ENCODE assay signal across 8 cellular contexts in the genomic region with DNA sequence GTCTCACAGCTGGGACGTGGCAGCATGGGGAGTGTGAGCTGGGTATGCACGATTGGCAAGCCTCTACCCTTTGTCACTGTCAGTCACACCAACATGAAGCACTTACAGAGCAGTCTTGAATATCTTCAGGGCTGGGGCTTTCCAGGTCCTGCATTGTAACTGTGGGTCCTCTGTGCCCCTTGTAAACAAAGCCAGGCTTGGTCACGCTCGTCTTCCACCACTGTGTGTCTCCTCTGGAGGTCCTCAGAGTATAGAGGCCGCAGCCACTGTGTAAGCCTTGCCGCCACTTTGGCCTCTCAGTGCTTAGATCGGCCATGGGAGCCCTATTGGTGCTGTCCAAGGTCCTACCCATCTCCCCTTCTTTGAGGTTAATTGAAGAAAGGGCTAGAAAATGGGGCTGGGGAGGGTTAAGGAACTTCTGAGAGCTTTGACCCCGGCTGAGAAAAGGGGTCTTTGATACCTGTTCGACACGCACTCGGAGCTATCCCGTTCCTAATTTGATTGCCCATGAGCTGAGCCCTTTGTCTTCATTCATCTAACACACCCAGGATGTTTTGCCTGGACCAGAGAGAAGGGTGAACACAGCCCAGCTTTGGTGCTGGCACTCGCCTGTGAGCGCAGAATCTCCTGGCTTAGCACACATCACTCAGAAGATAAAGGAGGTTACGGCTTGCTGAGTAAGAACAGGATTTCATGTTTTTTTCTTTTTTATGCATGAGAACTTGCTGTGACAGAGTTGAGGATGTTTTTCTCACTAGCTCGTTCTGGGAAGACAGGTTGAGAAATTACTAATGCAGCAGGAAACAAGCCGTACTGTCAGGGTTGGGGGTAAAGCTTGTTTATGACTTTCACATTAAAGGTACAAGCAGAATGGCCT.
A peak's percentile ranks its signal among the peaks of the same experiment; 100 is the strongest.
DNase-seq lines count a peak whose midpoint lies in the region; ATAC-seq, FAIRE-seq and TF ChIP-seq lines count a peak whose summit lies in the region.

No MANE protein-coding gene starts in this region.

- TF ChIP-seq RAD21 in K562 (CRISPR knock-in tag; conservative IDR thresholded peaks at IDR 0.05 in 1 of 2, IDR thresholded peaks at IDR 0.05 in 1 of 2): no peak

- H3K27ac ChIP-seq in K562 (ENCODE audit: extremely low read depth, low read depth, low read length): no peak overlapping the region
- H3K27ac ChIP-seq in psoas muscle: no peak overlapping the region
- H3K27ac ChIP-seq in ovary: no peak overlapping the region
- no peak overlapping the region for H3K27ac ChIP-seq in colonic mucosa

- TF ChIP-seq POLR2A in K562 (conservative IDR thresholded peaks at IDR 0.05): no peak
- TF ChIP-seq POLR2A in ovary (IDR thresholded peaks at IDR 0.05): no peak

- DNase-seq in EH (ENCODE audit: low read depth): peak; percentile 25
- DNase-seq in GM20000 (ENCODE audit: low spot score): peak; percentile 67
- peak; percentile 16 to 34 (median 34) for DNase-seq in K562 (ENCODE audit: extremely low read depth in 1 of 4, low spot score in 3 of 4)
- no peak for DNase-seq in psoas muscle
- no peak for DNase-seq in ovary
- DNase-seq in colonic mucosa: no peak
- no peak for DNase-seq in immature natural killer cell

- in situ Hi-C loops in K562 (cut with MboI): no loop called here

- H3K36me3 Mint-ChIP-seq in immature natural killer cell: no peaks in the 10 kb centered on the region

- whole genome bisulfite sequencing in K562 (ENCODE audit: insufficient coverage, low coverage, missing lambda C conversion rate): 17% methylated on average over 17 of the region's 17 CpGs
- 70 to 71% (median 71%) methylated on average over 17 of the region's 17 CpGs for WGBS in psoas muscle, 3 donors
- WGBS in ovary, 3 donors: 75 to 77% (median 76%) methylated on average over 17 of the region's 17 CpGs

- TF ChIP-seq CTCF in GM20000 (IDR thresholded peaks at IDR 0.05; ENCODE audit: extremely low read depth, missing control alignments) (no peak), K562 (IDR thresholded peaks at IDR 0.05 in 2 of 3, conservative IDR thresholded peaks at IDR 0.05 in 1 of 3; ENCODE audit: insufficient read depth in 2 of 3, low read depth in 1 of 3, low read length in 3 of 3) (no peak), psoas muscle (IDR thresholded peaks at IDR 0.05) (no peak), ovary (IDR thresholded peaks at IDR 0.05) (no peak), colonic mucosa (IDR thresholded peaks at IDR 0.05) (no peak)

- ATAC-seq in HG03442 (IDR thresholded peaks at IDR 0.05; ENCODE audit: unreplicated experiment) (peak; percentile 64), K562 (peak; percentile 53; the same call in 2 of the 3 replicates), psoas muscle (no peak)

- no peak for FAIRE-seq in K562 (lab: Jason Lieb, UNC)

- peaks cover 75 to 80% of the 10 kb centered on the region in 2 donors for H3K4me1 Mint-ChIP-seq in immature natural killer cell

- no TSS peak for BruUV-seq in K562 (replicated peaks; lab: Mats Ljungman, UMichigan)

- H3K9me3 Mint-ChIP-seq in immature natural killer cell: no peaks in the 10 kb centered on the region

- H3K4me3 Mint-ChIP-seq in immature natural killer cell: peak overlapping the region in 1 of 5 donors; percentile 30

- H3K27ac Mint-ChIP-seq in immature natural killer cell: peak overlapping the region in 2 of 6 donors; percentile 31 to 53

- no peak overlapping the region for H3K9ac ChIP-seq in K562 (ENCODE audit: insufficient read depth in 1 of 2, low read depth in 2 of 2, low read length in 2 of 2)
- H3K9ac ChIP-seq in colonic mucosa (ENCODE audit: low read depth in 2 of 2, low read length in 2 of 2): no peak overlapping the region

- peaks cover 27% of the 10 kb centered on the region; the same call in 1 of the 2 replicates for H4K20me1 ChIP-seq in K562 (replicated peaks; ENCODE audit: control insufficient read depth, insufficient read depth, low read length)

- peaks cover 0 to 7% (median 4%) of the 10 kb centered on the region in 3 donors for H3K27me3 Mint-ChIP-seq in immature natural killer cell (ENCODE audit: low read depth in 3 of 3)

- H3K9me3 ChIP-seq in K562 (replicated peaks; ENCODE audit: control insufficient read depth, insufficient read depth, low read depth, low read length): no peaks in the 10 kb centered on the region
- no peaks in the 10 kb centered on the region for H3K9me3 ChIP-seq in psoas muscle
- no peaks in the 10 kb centered on the region for H3K9me3 ChIP-seq in ovary
- H3K9me3 ChIP-seq in colonic mucosa: no peaks in the 10 kb centered on the region

- H3K9me1 ChIP-seq in K562 (ENCODE audit: control insufficient read depth, insufficient read depth, low read length): peaks cover 3% of the 10 kb centered on the region

- H3K27me3 ChIP-seq in K562 (ENCODE audit: control insufficient read depth in 2 of 2, insufficient read depth in 2 of 2, low read length in 2 of 2) (peaks cover 14 to 45% of the 10 kb centered on the region in 2 experiments; a peak in 3 of 5 replicates), psoas muscle (ENCODE audit: insufficient read depth in 3 of 3, low read length in 2 of 3) (no peaks in the 10 kb centered on the region), ovary (no peaks in the 10 kb centered on the region), colonic mucosa (no peaks in the 10 kb centered on the region)

- no peaks in the 10 kb centered on the region for H3K36me3 ChIP-seq in K562 (ENCODE audit: control insufficient read depth, insufficient read depth, low read length)
- H3K36me3 ChIP-seq in psoas muscle (ENCODE audit: insufficient read depth in 1 of 2, low read depth in 1 of 2): no peaks in the 10 kb centered on the region
- no peaks in the 10 kb centered on the region for H3K36me3 ChIP-seq in ovary
- H3K36me3 ChIP-seq in colonic mucosa: no peaks in the 10 kb centered on the region

- POLR2A ChIA-PET in K562 (lab: Yijun Ruan, JAX): interaction anchor here (0.7 to 2.2 kb wide), 2 partner anchors 17 to 65 kb away, joined by 3 to 7 read pairs; no protein-coding TSS in a partner anchor

- no peak overlapping the region for H3K4me2 ChIP-seq in K562 (ENCODE audit: insufficient read depth, low read length)

- no peaks in the 10 kb centered on the region for H3K79me2 ChIP-seq in K562 (ENCODE audit: control insufficient read depth, insufficient read depth, low read length)

- CTCF ChIA-PET in K562 (lab: Yijun Ruan, JAX; ENCODE audit: low intra/inter-chr PET ratio): no interaction called here

- no peak for TF ChIP-seq EP300 in K562 (IDR thresholded peaks at IDR 0.05; ENCODE audit: low read length)
- TF ChIP-seq EP300 in ovary (IDR thresholded peaks at IDR 0.05): no peak

- no peak overlapping the region for H2AFZ ChIP-seq in K562 (ENCODE audit: low read depth, low read length)

- H3K4me1 ChIP-seq in K562 (replicated peaks in 1 of 2; ENCODE audit: control insufficient read depth in 2 of 2, insufficient read depth in 2 of 2, low read length in 2 of 2): 0 out of 5 replicates have a peak, but pooled peaks cover 3 to 5% of the 10 kb centered on the region in 2 experiments
- no peaks in the 10 kb centered on the region for H3K4me1 ChIP-seq in psoas muscle
- H3K4me1 ChIP-seq in ovary (ENCODE audit: insufficient read depth): no peaks in the 10 kb centered on the region
- H3K4me1 ChIP-seq in colonic mucosa: peaks cover 8% of the 10 kb centered on the region

- H3K4me3 ChIP-seq in K562 (no peak overlapping the region), psoas muscle (no peak overlapping the region), ovary (no peak overlapping the region), colonic mucosa (no peak overlapping the region)

- intact Hi-C loops in K562 (cut with micrococcal nuclease): no loop called here
- intact Hi-C loops in psoas muscle (cut with DNase I): no loop called here
- intact Hi-C loops in ovary (cut with DNase I): no loop called here
- intact Hi-C loops in colonic mucosa (cut with DNase I): no loop called here

TF ChIP-seq in K562, 482 proteins besides CTCF, POLR2A, EP300 and RAD21 (continues in another document):
- TF ChIP-seq, protein P1, sequence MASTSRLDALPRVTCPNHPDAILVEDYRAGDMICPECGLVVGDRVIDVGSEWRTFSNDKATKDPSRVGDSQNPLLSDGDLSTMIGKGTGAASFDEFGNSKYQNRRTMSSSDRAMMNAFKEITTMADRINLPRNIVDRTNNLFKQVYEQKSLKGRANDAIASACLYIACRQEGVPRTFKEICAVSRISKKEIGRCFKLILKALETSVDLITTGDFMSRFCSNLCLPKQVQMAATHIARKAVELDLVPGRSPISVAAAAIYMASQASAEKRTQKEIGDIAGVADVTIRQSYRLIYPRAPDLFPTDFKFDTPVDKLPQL (IDR thresholded peaks at IDR 0.05; ENCODE audit: extremely low read depth, insufficient read length): no peak
- TF ChIP-seq EHMT2 (IDR thresholded peaks at IDR 0.05): peak; percentile 95
- TF ChIP-seq, protein P2, sequence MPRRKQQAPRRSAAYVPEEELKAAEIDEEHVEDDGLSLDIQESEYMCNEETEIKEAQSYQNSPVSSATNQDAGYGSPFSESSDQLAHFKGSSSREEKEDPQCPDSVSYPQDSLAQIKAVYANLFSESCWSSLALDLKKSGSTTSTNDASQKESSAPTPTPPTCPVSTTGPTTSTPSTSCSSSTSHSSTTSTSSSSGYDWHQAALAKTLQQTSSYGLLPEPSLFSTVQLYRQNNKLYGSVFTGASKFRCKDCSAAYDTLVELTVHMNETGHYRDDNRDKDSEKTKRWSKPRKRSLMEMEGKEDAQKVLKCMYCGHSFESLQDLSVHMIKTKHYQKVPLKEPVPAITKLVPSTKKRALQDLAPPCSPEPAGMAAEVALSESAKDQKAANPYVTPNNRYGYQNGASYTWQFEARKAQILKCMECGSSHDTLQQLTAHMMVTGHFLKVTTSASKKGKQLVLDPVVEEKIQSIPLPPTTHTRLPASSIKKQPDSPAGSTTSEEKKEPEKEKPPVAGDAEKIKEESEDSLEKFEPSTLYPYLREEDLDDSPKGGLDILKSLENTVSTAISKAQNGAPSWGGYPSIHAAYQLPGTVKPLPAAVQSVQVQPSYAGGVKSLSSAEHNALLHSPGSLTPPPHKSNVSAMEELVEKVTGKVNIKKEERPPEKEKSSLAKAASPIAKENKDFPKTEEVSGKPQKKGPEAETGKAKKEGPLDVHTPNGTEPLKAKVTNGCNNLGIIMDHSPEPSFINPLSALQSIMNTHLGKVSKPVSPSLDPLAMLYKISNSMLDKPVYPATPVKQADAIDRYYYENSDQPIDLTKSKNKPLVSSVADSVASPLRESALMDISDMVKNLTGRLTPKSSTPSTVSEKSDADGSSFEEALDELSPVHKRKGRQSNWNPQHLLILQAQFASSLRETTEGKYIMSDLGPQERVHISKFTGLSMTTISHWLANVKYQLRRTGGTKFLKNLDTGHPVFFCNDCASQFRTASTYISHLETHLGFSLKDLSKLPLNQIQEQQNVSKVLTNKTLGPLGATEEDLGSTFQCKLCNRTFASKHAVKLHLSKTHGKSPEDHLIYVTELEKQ (CRISPR knock-in tag; IDR thresholded peaks at IDR 0.05): no peak

Comparison
In these comparisons a context has a peak if more than half of its experiments do, and no peak if none do; other contexts are left out.
1. DNase-seq: peak in EH (single experiment), GM20000 (single experiment) and K562 (4 of 4); none in psoas muscle (0 of 2), ovary (0 of 5), colonic mucosa (single experiment) and immature natural killer cell (0 of 3).
2. ATAC-seq: peak in HG03442 (single experiment) and K562 (single experiment); none in psoas muscle (0 of 4).